In the genomic region with DNA sequence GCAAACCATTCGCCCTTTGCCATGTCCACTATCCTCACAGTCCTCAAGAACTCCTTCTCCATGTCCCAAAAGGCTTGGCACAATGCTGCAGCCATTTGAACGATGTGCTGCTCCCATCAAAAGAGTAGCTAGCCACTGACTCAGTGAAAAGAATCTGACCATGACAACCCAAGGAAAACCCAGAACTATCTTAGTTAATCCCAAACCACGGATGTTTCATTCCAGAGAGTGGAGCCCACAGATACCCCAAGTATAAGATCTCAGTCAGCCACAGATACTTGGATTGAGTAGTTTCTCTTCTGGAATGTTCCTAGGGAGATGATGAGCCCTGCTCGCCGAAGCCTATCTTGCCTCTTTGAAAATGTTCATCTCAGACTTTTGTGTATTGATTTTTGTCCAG, we compare ENCODE assay signal across 29 cellular contexts.
DNase-seq lines count a peak whose midpoint lies in the region; ATAC-seq, FAIRE-seq and TF ChIP-seq lines count a peak whose summit lies in the region.
"Had no signal": no experiment of that assay in that cellular context is flagged by ENCODE, and none has a peak within 500 bp of the region (broad histone marks: within the 10 kb centered on the region; RNA-seq: fewer than 3 reads in every experiment).

No MANE protein-coding gene starts in this region.

- no peak overlapping the region for H3K4me3 Mint-ChIP-seq in osteocyte (ENCODE audit: unreplicated experiment)
- H3K4me3 Mint-ChIP-seq: activated CD4-positive, alpha-beta T cell treated with anti-CD3 and anti-CD28 coated beads, Interleukin-2, amount 10 ng/mL, durations not matched to agents 24 days and 14 days; activated T-helper 1 cell treated with anti-CD3 and anti-CD28 coated beads, Interleukin-12 subunit alpha, Interleukin-12 subunit beta, Interleukin-2, Interleukin-4 antibody, amounts not matched to agents 30 ng/mL and 10 ng/mL and 1 ng/mL, durations not matched to agents 14 hours and 24 hours and 36 hours; CD4-positive, CD25-positive, alpha-beta regulatory T cell; endodermal cell; nephron progenitor cell; T-helper 17 cell had no signal

- DNase-seq in EH (ENCODE audit: low read depth) (peak; percentile 85), RCC 7860 (ENCODE audit: low spot score) (peak; percentile 84), glomerular visceral epithelial cell (ENCODE audit: extremely low spot score) (peak; percentile 77), osteocyte (ENCODE audit: extremely low spot score, unreplicated experiment) (no peak), testis (no peak), SKM-1 (lab: John Stamatoyannopoulos, UW; ENCODE audit: unreplicated experiment) (no peak)
- DNase-seq: activated CD4-positive, alpha-beta T cell treated with anti-CD3 and anti-CD28 coated beads, Interleukin-2, amount 10 ng/mL, durations not matched to agents 24 days and 14 days; CD4-positive, CD25-positive, alpha-beta regulatory T cell; cortex of kidney; DMS153; endodermal cell; esophagus squamous epithelium; Kasumi-1; NCI-H1048; NCI-H187; NCI-H82; nephron progenitor cell; OCI-M1; posterior cingulate gyrus; SIG-M5; substantia nigra; T-helper 17 cell; uterus had no signal

- no peaks in the 10 kb centered on the region for H3K9me3 ChIP-seq in testis
- H3K9me3 ChIP-seq: esophagus squamous epithelium, gastroesophageal sphincter, uterus had no signal

- TF ChIP-seq CTCF in osteocyte (IDR thresholded peaks at IDR 0.05) (no peak), testis (IDR thresholded peaks at IDR 0.05) (no peak)

- intact Hi-C loops in testis (cut with DNase I; ENCODE audit: low total_unique reads): no loop called here

- no peaks in the 10 kb centered on the region for H3K27me3 ChIP-seq in testis
- H3K27me3 ChIP-seq: esophagus squamous epithelium, gastroesophageal sphincter, uterus had no signal

- H3K27ac Mint-ChIP-seq in osteocyte (ENCODE audit: unreplicated experiment): peak overlapping the region; percentile 17
- H3K27ac Mint-ChIP-seq: activated CD4-positive, alpha-beta T cell treated with anti-CD3 and anti-CD28 coated beads, Interleukin-2, amount 10 ng/mL, durations not matched to agents 24 days and 14 days; activated naive CD4-positive, alpha-beta T cell treated with anti-CD3 and anti-CD28 coated beads, Interleukin-2, amount 50 U/mL, for 72 hours; activated T-helper 1 cell treated with anti-CD3 and anti-CD28 coated beads, Interleukin-12 subunit alpha, Interleukin-12 subunit beta, Interleukin-2, Interleukin-4 antibody, amounts not matched to agents 30 ng/mL and 10 ng/mL and 1 ng/mL, durations not matched to agents 14 hours and 24 hours and 36 hours; CD4-positive, CD25-positive, alpha-beta regulatory T cell; endodermal cell; nephron progenitor cell; T-helper 17 cell had no signal

- no peaks in the 10 kb centered on the region for H3K27me3 Mint-ChIP-seq in osteocyte (ENCODE audit: unreplicated experiment)
- H3K27me3 Mint-ChIP-seq: CD4-positive, CD25-positive, alpha-beta regulatory T cell had no signal

- ATAC-seq in GM18502 (IDR thresholded peaks at IDR 0.05; ENCODE audit: poor library complexity, unreplicated experiment): no peak
- no peak for ATAC-seq in GM19467 (IDR thresholded peaks at IDR 0.05; ENCODE audit: unreplicated experiment)
- ATAC-seq: activated naive CD4-positive, alpha-beta T cell treated with anti-CD3 and anti-CD28 coated beads, Interleukin-2, amount 50 U/mL, for 72 hours; gastroesophageal sphincter; T-helper 17 cell had no signal

- no peak overlapping the region for H3K27ac ChIP-seq in testis
- H3K27ac ChIP-seq: esophagus squamous epithelium, uterus, VCaP had no signal

- WGBS in testis, 2 donors: 92 to 99% methylated on average over 5 of the region's 5 CpGs

- TF ChIP-seq POLR2A in testis (IDR thresholded peaks at IDR 0.05): no peak

- no peaks in the 10 kb centered on the region for H3K4me1 ChIP-seq in testis
- H3K4me1 ChIP-seq: esophagus squamous epithelium had no signal

- H3K4me3 ChIP-seq in testis: no peak overlapping the region
- H3K4me3 ChIP-seq: esophagus squamous epithelium, gastroesophageal sphincter, uterus had no signal

- no peaks in the 10 kb centered on the region for H3K9me3 Mint-ChIP-seq in osteocyte (ENCODE audit: unreplicated experiment)
- H3K9me3 Mint-ChIP-seq: activated CD4-positive, alpha-beta T cell treated with anti-CD3 and anti-CD28 coated beads, Interleukin-2, amount 10 ng/mL, durations not matched to agents 24 days and 14 days; activated naive CD4-positive, alpha-beta T cell treated with anti-CD3 and anti-CD28 coated beads, Interleukin-2, amount 50 U/mL, for 72 hours; activated T-helper 1 cell treated with anti-CD3 and anti-CD28 coated beads, Interleukin-12 subunit alpha, Interleukin-12 subunit beta, Interleukin-2, Interleukin-4 antibody, amounts not matched to agents 30 ng/mL and 10 ng/mL and 1 ng/mL, durations not matched to agents 14 hours and 24 hours and 36 hours; endodermal cell; nephron progenitor cell had no signal

- peaks cover 24% of the 10 kb centered on the region for H3K36me3 Mint-ChIP-seq in osteocyte (ENCODE audit: unreplicated experiment)
- H3K36me3 Mint-ChIP-seq: activated naive CD4-positive, alpha-beta T cell treated with anti-CD3 and anti-CD28 coated beads, Interleukin-2, amount 50 U/mL, for 72 hours; CD4-positive, CD25-positive, alpha-beta regulatory T cell had no signal

- H3K36me3 ChIP-seq in testis (ENCODE audit: low read depth, missing control alignments): no peaks in the 10 kb centered on the region
- H3K36me3 ChIP-seq: uterus had no signal

- FAIRE-seq in RCC 7860 (lab: Jason Lieb, UNC): peak; percentile 88

- H3K4me1 Mint-ChIP-seq in osteocyte (ENCODE audit: unreplicated experiment): peaks cover 45% of the 10 kb centered on the region
- H3K4me1 Mint-ChIP-seq: activated CD4-positive, alpha-beta T cell treated with anti-CD3 and anti-CD28 coated beads, Interleukin-2, amount 10 ng/mL, durations not matched to agents 24 days and 14 days; CD4-positive, CD25-positive, alpha-beta regulatory T cell; T-helper 17 cell had no signal

Comparison
In these comparisons a context has a peak if more than half of its experiments do, and no peak if none do; other contexts are left out.
1. DNase-seq: peak in EH (single experiment), RCC 7860 (single experiment) and glomerular visceral epithelial cell (single experiment); none in osteocyte (single experiment), testis (single experiment) and SKM-1 (single experiment).